8 cellular contexts compared by ENCODE assay signal in the genomic region with DNA sequence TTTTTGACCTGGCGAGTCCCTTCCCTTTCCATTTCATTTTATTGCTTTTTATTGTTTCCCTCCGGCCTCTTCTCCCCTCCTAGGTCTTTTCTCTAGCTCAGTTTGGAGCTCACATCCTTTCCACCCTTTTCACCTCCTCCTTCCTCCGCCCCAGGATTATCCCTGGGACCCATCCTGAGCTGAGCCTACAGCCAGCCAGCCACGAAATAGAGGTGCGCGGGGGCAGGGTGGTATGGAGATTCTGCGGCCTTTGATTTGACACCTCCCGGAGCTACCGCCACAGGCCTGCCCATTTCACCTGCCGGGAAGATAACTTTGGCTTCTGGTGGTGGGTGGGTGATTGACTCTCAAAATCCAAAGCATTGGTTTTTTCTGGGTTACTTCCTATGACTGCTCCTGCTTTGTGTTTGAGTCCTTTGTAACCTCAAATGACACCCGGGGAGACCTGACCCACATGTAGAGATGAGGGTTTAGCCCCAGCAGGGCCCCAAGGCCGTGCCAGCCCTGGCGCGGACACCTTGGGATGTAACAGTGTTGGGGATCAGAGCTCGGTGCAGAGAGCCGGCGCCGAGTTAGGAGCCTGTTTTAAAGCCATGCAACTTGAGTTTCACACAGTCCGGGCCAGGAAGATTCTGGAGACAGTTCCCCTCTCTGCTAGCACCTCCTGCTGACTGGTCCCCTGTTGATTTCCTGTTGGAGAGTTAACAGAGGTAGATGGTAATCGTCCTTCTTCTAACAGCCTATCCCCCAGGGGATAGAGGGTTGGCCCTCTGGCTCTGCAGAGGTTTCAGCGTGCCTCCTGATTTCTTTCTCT. TPM values are rescaled to one million over a fixed set of nuclear protein-coding genes. Genes with fewer than 3 reads are reported as not detected.
DNase-seq lines count a peak whose midpoint lies in the region; ATAC-seq, FAIRE-seq and TF ChIP-seq lines count a peak whose summit lies in the region.

No MANE protein-coding gene starts in this region.

- peaks cover 63% of the 10 kb centered on the region for H3F3A ChIP-seq in GM23248 (ENCODE audit: insufficient read depth)

- no peak overlapping the region for H2AFZ ChIP-seq in GM23248

- H3K27me3 ChIP-seq in GM23248 (replicated peaks; ENCODE audit: insufficient read depth) (no peaks in the 10 kb centered on the region), adipocyte (replicated peaks; ENCODE audit: control insufficient read depth, insufficient read depth, low read length) (no peaks in the 10 kb centered on the region), spleen (replicated peaks in 1 of 7) (peaks cover 0 to 29% (median 0%) of the 10 kb centered on the region in 7 donors)

- H3K27ac ChIP-seq in GM23248 (peak overlapping the region; percentile 95), spleen (peak overlapping the region; percentile 15 to 95 (median 91))

- peaks cover 79% of the 10 kb centered on the region for H3K79me2 ChIP-seq in GM23248 (ENCODE audit: insufficient read depth)

- FAIRE-seq in D721Med (lab: Jason Lieb, UNC) (no peak), RCC 7860 (lab: Jason Lieb, UNC) (no peak)

- in situ Hi-C loops in GM23248 (cut with MboI) = no loop called here

- H4K20me1 ChIP-seq in GM23248 (ENCODE audit: insufficient read depth) = peaks cover 3% of the 10 kb centered on the region; the same call in 1 of the 2 replicates

- H3K9me3 ChIP-seq in GM23248 (ENCODE audit: low read depth) (no peaks in the 10 kb centered on the region), adipocyte (ENCODE audit: control insufficient read depth, low read length) (no peaks in the 10 kb centered on the region), spleen (no peaks in the 10 kb centered on the region)

- 27 to 32% methylated on average over 21 of the region's 21 CpGs for WGBS in GM23248 (ENCODE audit: low coverage in 1 of 2, low lambda C conversion rate in 2 of 2, missing lambda C conversion rate in 2 of 2), 2 experiments
- WGBS in spleen, 5 donors = 40 to 48% (median 45%) methylated on average over 17 to 21 of the region's 21 CpGs

- H3K36me3 ChIP-seq in GM23248 (ENCODE audit: low read depth) (peaks cover 4% of the 10 kb centered on the region; the same call in 1 of the 2 replicates), adipocyte (ENCODE audit: control insufficient read depth, insufficient read depth, low read length, severe bottlenecking) (no peaks in the 10 kb centered on the region), spleen (no peaks in the 10 kb centered on the region)

- no peak for DNase-seq in D721Med (ENCODE audit: insufficient read length, low spot score)
- peak; percentile 78 for DNase-seq in GM23248
- peak; percentile 62 for DNase-seq in RCC 7860 (ENCODE audit: low spot score)
- peak; percentile 61 for DNase-seq in adipocyte (ENCODE audit: low read depth)
- DNase-seq in spleen = peak; percentile 78

- TF ChIP-seq CTCF in D721Med (IDR thresholded peaks at IDR 0.05; ENCODE audit: insufficient read depth, missing control alignments) (peak; percentile 31), spleen (IDR thresholded peaks at IDR 0.05 in 8 of 11, conservative IDR thresholded peaks at IDR 0.05 in 3 of 11) (peak in 3 of 11 experiments; percentile 12 to 36 (median 18))

- no peaks in the 10 kb centered on the region for H3K9me2 ChIP-seq in GM23248 (ENCODE audit: insufficient read depth)

- H3K9ac ChIP-seq in GM23248 = peak overlapping the region; percentile 92
- H3K9ac ChIP-seq in adipocyte (ENCODE audit: low read length) = peak overlapping the region; percentile 94

- peak in 1 of 3 donors; percentile 3 for TF ChIP-seq POLR2A in spleen (IDR thresholded peaks at IDR 0.05)

- peak overlapping the region; percentile 95 for H3K4me2 ChIP-seq in GM23248 (ENCODE audit: unreplicated experiment)

- intact Hi-C loops in spleen (cut with DNase I; ENCODE audit: low total_unique reads) = no loop called here

- H3K4me1 ChIP-seq in GM23248 (ENCODE audit: insufficient read depth) (peaks cover 45% of the 10 kb centered on the region), adipocyte (ENCODE audit: control insufficient read depth, insufficient read depth, low read length) (peaks cover 63% of the 10 kb centered on the region), spleen (peaks cover 53 to 81% (median 74%) of the 10 kb centered on the region in 6 donors)

- peak overlapping the region; percentile 83 for H3K4me3 ChIP-seq in GM23248
- peak overlapping the region; percentile 88 for H3K4me3 ChIP-seq in adipocyte (ENCODE audit: low read length)
- peak overlapping the region; percentile 60 for H3K4me3 ChIP-seq in iPS-11a (ENCODE audit: low read depth, low read length)
- H3K4me3 ChIP-seq in spleen = peak overlapping the region; percentile 46 to 75 (median 66)

- ATAC-seq in GM21360 (IDR thresholded peaks at IDR 0.05; ENCODE audit: unreplicated experiment) (no peak), HG03342 (IDR thresholded peaks at IDR 0.05; ENCODE audit: unreplicated experiment) (no peak)

RNA-seq across cellular contexts. Expression of a gene that starts 1.5 kb away (rescaled TPM):
- 17.8 and 18.0 TPM in 2 replicates for total RNA-seq in GM23248 (2014; rRNA removed; shearing (Covaris generic))
- polyA plus RNA-seq in GM23248 (2016; fragmentation: Nextera tagmentation; extraction: Ambion mirVana) (5.8 and 13.3 TPM in 2 replicates), spleen (10 to 100 TPM in 2 of 3 donors, 1 to 10 TPM in 1; 9.7 to 17.2 (median 15.7) TPM)
- total RNA-seq in spleen = 10 to 100 TPM; 17.2 to 71.8 (median 35.6) TPM
